In the genomic region with DNA sequence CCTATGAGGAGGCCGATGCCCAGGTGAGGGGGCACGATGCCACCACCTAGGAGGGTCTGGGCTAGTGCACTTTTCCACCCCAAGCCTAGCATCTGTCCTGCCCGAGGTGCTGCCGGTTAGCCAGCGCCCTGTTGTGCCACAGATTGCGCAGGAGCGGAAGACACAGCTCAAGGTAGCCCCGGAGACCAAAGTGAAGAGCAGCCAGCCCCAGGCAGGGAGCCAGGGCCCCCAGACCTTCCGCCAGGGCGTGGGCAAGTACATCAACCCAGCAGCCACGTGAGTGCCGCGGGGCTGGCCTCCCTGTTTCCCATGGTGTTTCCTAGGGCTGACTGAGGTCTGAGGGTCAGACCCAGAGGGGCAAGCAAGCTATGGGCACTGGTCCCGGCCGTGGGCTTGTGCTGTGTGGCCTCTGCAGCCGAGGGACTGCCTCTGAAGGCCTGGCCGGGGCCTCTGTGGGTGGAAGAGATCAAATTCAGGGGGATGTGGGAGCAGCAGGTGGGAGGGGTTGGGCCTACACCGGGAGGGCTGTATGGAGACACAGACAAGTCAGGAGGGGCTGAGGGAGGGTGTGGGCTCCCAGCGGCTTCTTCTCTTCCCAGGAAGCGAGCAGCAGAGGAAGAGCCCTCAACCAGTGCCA, we compare ENCODE assay signal across 18 cellular contexts.
"Had no signal": no experiment of that assay in that cellular context is flagged by ENCODE, and none has a peak within 500 bp of the region (broad histone marks: within the 10 kb centered on the region; RNA-seq: fewer than 3 reads in every experiment).

No MANE protein-coding gene starts in this region.

- FAIRE-seq: frontal cortex, kidney, pancreas had no signal

- ATAC-seq: activated CD8-positive, alpha-beta T cell treated with anti-CD3 and anti-CD28 coated beads for 36 hours; left lung; pancreas; sciatic nerve; stimulated activated memory B cell treated with anti-CD40 and anti-IgM and Interleukin-4, amounts not matched to agents 10 μg/mL and 1 μg/mL and 100 μg/mL, for 72 hours; upper lobe of right lung had no signal

- H3K9ac ChIP-seq: SK-N-SH had no signal

- H3K27ac ChIP-seq: left lung, pancreas, upper lobe of right lung had no signal

- H3K4me3 Mint-ChIP-seq: activated B cell treated with CpG ODN at 0.5 μM for 24 hours; activated CD4-positive, alpha-beta T cell treated with anti-CD3 and anti-CD28 coated beads, Interleukin-2, amount 10 ng/mL, durations not matched to agents 24 days and 14 days; activated CD8-positive, alpha-beta T cell treated with anti-CD3 and anti-CD28 coated beads for 36 hours; activated naive CD8-positive, alpha-beta T cell; stimulated activated memory B cell treated with anti-CD40 and anti-IgM and Interleukin-4, amounts not matched to agents 10 μg/mL and 1 μg/mL and 100 μg/mL, for 72 hours had no signal

- H3K4me3 ChIP-seq: left lung, pancreas, smooth muscle cell, upper lobe of right lung had no signal

- H3K27me3 Mint-ChIP-seq: activated B cell treated with CpG ODN at 0.5 μM for 24 hours; activated CD4-positive, alpha-beta T cell treated with anti-CD3 and anti-CD28 coated beads, Interleukin-2, amount 10 ng/mL, durations not matched to agents 24 days and 14 days; activated CD8-positive, alpha-beta T cell treated with anti-CD3 and anti-CD28 coated beads for 36 hours; activated naive CD8-positive, alpha-beta T cell; stimulated activated memory B cell treated with anti-CD40 and anti-IgM and Interleukin-4, amounts not matched to agents 10 μg/mL and 1 μg/mL and 100 μg/mL, for 72 hours had no signal

- H3K4me2 ChIP-seq: SK-N-SH, smooth muscle cell had no signal

- H3K27me3 ChIP-seq: left lung, pancreas, upper lobe of right lung had no signal

- H3K9me3 ChIP-seq: left lung, pancreas, SK-N-SH, upper lobe of right lung had no signal

- H3K4me1 ChIP-seq: left lung, pancreas had no signal

- H3K9me3 Mint-ChIP-seq: activated B cell treated with CpG ODN at 0.5 μM for 24 hours; activated CD4-positive, alpha-beta T cell treated with anti-CD3 and anti-CD28 coated beads, Interleukin-2, amount 10 ng/mL, durations not matched to agents 24 days and 14 days; activated CD8-positive, alpha-beta T cell treated with anti-CD3 and anti-CD28 coated beads for 36 hours; stimulated activated memory B cell treated with anti-CD40 and anti-IgM and Interleukin-4, amounts not matched to agents 10 μg/mL and 1 μg/mL and 100 μg/mL, for 72 hours had no signal

- H3K27ac Mint-ChIP-seq: activated B cell treated with CpG ODN at 0.5 μM for 24 hours; activated CD4-positive, alpha-beta T cell treated with anti-CD3 and anti-CD28 coated beads, Interleukin-2, amount 10 ng/mL, durations not matched to agents 24 days and 14 days; activated naive CD8-positive, alpha-beta T cell; stimulated activated memory B cell treated with anti-CD40 and anti-IgM and Interleukin-4, amounts not matched to agents 10 μg/mL and 1 μg/mL and 100 μg/mL, for 72 hours had no signal

- DNase-seq: activated B cell treated with CpG ODN at 0.5 μM for 24 hours; activated CD4-positive, alpha-beta T cell treated with anti-CD3 and anti-CD28 coated beads, Interleukin-2, amount 10 ng/mL, durations not matched to agents 24 days and 14 days; activated CD8-positive, alpha-beta T cell treated with anti-CD3 and anti-CD28 coated beads for 36 hours; activated effector memory CD4-positive, alpha-beta T cell treated with Interleukin-2 at 50 U/mL for 16 hours; activated T-cell treated with anti-CD3 and anti-CD28 coated beads, Interleukin-2, amount 50 U/mL, for 1 hour; amygdala; kidney; midbrain; pancreas; SK-N-SH; stimulated activated CD4-positive, alpha-beta T cell treated with anti-CD3 and anti-CD28 coated beads, Interleukin-4, amount 100 ng/mL, for 24 hours; upper lobe of right lung had no signal
